Comparison of ENCODE assay signal across 17 cellular contexts in the genomic region with DNA sequence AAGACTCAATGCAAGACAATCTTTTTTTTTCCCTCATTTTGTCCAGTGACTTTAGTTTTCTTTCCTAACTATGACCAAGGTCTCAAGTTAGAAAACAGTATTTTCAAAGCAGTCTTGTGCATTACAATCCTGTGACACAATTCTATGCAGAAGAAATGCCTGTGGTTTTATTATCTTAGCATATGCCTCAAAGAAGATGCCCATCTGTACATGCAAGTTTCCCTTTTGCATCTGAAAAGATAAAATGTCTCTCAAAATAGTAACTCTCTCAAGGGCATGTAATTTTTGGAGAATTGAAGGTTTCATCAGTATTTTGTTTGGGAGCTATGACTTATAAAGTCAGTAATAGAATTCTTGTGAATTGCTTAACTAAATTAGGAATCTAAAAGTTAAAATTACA.
DNase-seq lines count a peak whose midpoint lies in the region; ATAC-seq and TF ChIP-seq lines count a peak whose summit lies in the region.
"Had no signal": no experiment of that assay in that cellular context is flagged by ENCODE, and none has a peak within 500 bp of the region (broad histone marks: within the 10 kb centered on the region; RNA-seq: fewer than 3 reads in every experiment).

No MANE protein-coding gene starts in this region.

- no peaks in the 10 kb centered on the region for H3K9me1 ChIP-seq in IMR-90 (ENCODE audit: insufficient read depth, low read length)

- H2BK5ac ChIP-seq in IMR-90 (ENCODE audit: low read depth, low read length, poor library complexity, severe bottlenecking) = no peak overlapping the region

- H3K23ac ChIP-seq in IMR-90 (ENCODE audit: low read depth, low read length) = no peak overlapping the region

- no peak overlapping the region for H3K4me3 ChIP-seq in IMR-90 (ENCODE audit: insufficient read depth, low read depth, low read length)
- H3K4me3 ChIP-seq: BLaER1 treated with 17β-estradiol and CSF1 and Interleukin-3, amounts not matched to agents 10 nM and 100 nM; GM12878 had no signal

- no peak overlapping the region for H3K4me2 ChIP-seq in IMR-90 (ENCODE audit: low read depth, low read length)

- H3K36me3 ChIP-seq in IMR-90 (ENCODE audit: control insufficient read depth, insufficient read depth, low read length) = no peaks in the 10 kb centered on the region

- H3K4me1 ChIP-seq in IMR-90 (ENCODE audit: control insufficient read depth, insufficient read depth, low read length) = no peaks in the 10 kb centered on the region

- no peak overlapping the region for H2AK5ac ChIP-seq in IMR-90 (ENCODE audit: low read depth, low read length)

- no TSS peak for BruUV-seq in IMR-90 (replicated peaks; lab: Mats Ljungman, UMichigan)

- no peak overlapping the region for H2AFZ ChIP-seq in IMR-90 (replicated peaks; ENCODE audit: low read length, poor library complexity)

- no peak overlapping the region for H2BK120ac ChIP-seq in IMR-90 (ENCODE audit: low read depth, low read length)

- no peak for TF ChIP-seq POLR2A in IMR-90 (IDR thresholded peaks at IDR 0.05; ENCODE audit: low read depth, low read length)

- intact Hi-C loops in IMR-90 (cut with micrococcal nuclease) (no loop called here), Right ventricle myocardium inferior (cut with DNase I) (no loop called here)

- no peak overlapping the region for H3K27ac ChIP-seq in IMR-90 (ENCODE audit: insufficient read depth, low read length)
- H3K27ac ChIP-seq: 22Rv1; BLaER1 treated with 17β-estradiol and CSF1 and Interleukin-3, amounts not matched to agents 10 nM and 100 nM had no signal

- H2BK15ac ChIP-seq in IMR-90 (ENCODE audit: low read depth, low read length) = no peak overlapping the region

- no peak overlapping the region for H4K5ac ChIP-seq in IMR-90 (ENCODE audit: low read depth, low read length)

- H2AK9ac ChIP-seq in IMR-90 (replicated peaks; ENCODE audit: low read depth, low read length, poor library complexity) = no peak overlapping the region

- no peak for TF ChIP-seq CTCF in IMR-90 (conservative IDR thresholded peaks at IDR 0.05; ENCODE audit: low read depth, low read length)

- H4K20me1 ChIP-seq in IMR-90 (ENCODE audit: insufficient read depth, low read length) = no peaks in the 10 kb centered on the region
- H4K20me1 ChIP-seq: BLaER1 treated with 17β-estradiol and CSF1 and Interleukin-3, amounts not matched to agents 10 nM and 100 nM had no signal

- no peak overlapping the region for H3K18ac ChIP-seq in IMR-90 (ENCODE audit: low read depth, low read length)

- no peak overlapping the region for H4K8ac ChIP-seq in IMR-90 (ENCODE audit: low read depth in 2 of 2, low read length in 2 of 2)

- no peak overlapping the region for H3K4ac ChIP-seq in IMR-90 (ENCODE audit: low read depth, low read length)

- no peak for ATAC-seq in IMR-90 (ENCODE audit: low read depth)
- no peak for ATAC-seq in HG03469 (IDR thresholded peaks at IDR 0.05; ENCODE audit: unreplicated experiment)
- ATAC-seq in Right ventricle myocardium inferior = no peak
- ATAC-seq: GM12878, Panc1 had no signal

- CTCF ChIA-PET in IMR-90 (lab: Yijun Ruan, JAX) = no interaction called here

- H3K56ac ChIP-seq in IMR-90 (ENCODE audit: extremely low read depth, insufficient read depth, low read length) = no peak overlapping the region

- H3K14ac ChIP-seq in IMR-90 (replicated peaks; ENCODE audit: low read depth, low read length) = no peak overlapping the region

- POLR2A ChIA-PET in IMR-90 (lab: Charles Lee; ENCODE audit: unreplicated experiment) = no interaction called here

- DNase-seq in A172 (ENCODE audit: low spot score) (peak; percentile 34), IMR-90 (peak; percentile 1), astrocyte of the hippocampus (ENCODE audit: low read depth, low spot score) (peak; percentile 34), inferior parietal cortex (ENCODE audit: extremely low spot score) (peak; percentile 2), NAMALWA (ENCODE audit: low spot score) (no peak), Right ventricle myocardium inferior (ENCODE audit: missing footprints) (no peak)
- DNase-seq in central memory CD4-positive, alpha-beta T cell = no peak
- DNase-seq: DMS79 treated with DMSO at 0.1 percent for 48 hours, GDM1, NCI-H187 treated with DMSO at 0.1 percent for 48 hours, NCI-H446 treated with DMSO at 0.1 percent for 48 hours, NCI-H774 had no signal

- no peak overlapping the region for H3K9ac ChIP-seq in IMR-90 (ENCODE audit: low read depth, low read length)
- H3K9ac ChIP-seq: BLaER1 treated with 17β-estradiol and CSF1 and Interleukin-3, amounts not matched to agents 10 nM and 100 nM had no signal

- H3K79me1 ChIP-seq in IMR-90 (ENCODE audit: low read depth in 1 of 2, low read length in 2 of 2) = no peaks in the 10 kb centered on the region

- dilution Hi-C loops in IMR-90 (cut with HindIII; ENCODE audit: low sequenced_read_pairs, unreplicated experiment) = no loop called here

- H4K91ac ChIP-seq in IMR-90 (ENCODE audit: insufficient read depth, low read depth, low read length) = no peak overlapping the region

- TF ChIP-seq RAD21 in IMR-90 (IDR thresholded peaks at IDR 0.05; ENCODE audit: low read length) = no peak

- no peak overlapping the region for H2BK20ac ChIP-seq in IMR-90 (ENCODE audit: low read depth, low read length)

- no peaks in the 10 kb centered on the region for H3K27me3 ChIP-seq in IMR-90 (ENCODE audit: control insufficient read depth, insufficient read depth, low read length)
- H3K27me3 ChIP-seq: BLaER1 treated with 17β-estradiol and CSF1 and Interleukin-3, amounts not matched to agents 10 nM and 100 nM had no signal

- peaks cover 4% of the 10 kb centered on the region for H3K9me3 ChIP-seq in IMR-90 (ENCODE audit: control insufficient read depth, insufficient read depth, low read length)

- in situ Hi-C loops in IMR-90 (cut with MboI; ENCODE audit: low sequenced_read_pairs) = no loop called here

TF ChIP-seq in IMR-90, 13 proteins besides CTCF, POLR2A, EP300 and RAD21:
- TF ChIP-seq RCOR1 (IDR thresholded peaks at IDR 0.05; ENCODE audit: insufficient replicate concordance, low read length) (no peak), MAZ (IDR thresholded peaks at IDR 0.05; ENCODE audit: borderline replicate concordance, low read depth, low read length) (no peak), MAFK (IDR thresholded peaks at IDR 0.05; ENCODE audit: low read depth, low read length) (no peak), CHD1 (IDR thresholded peaks at IDR 0.05; ENCODE audit: low read depth, low read length) (no peak), MXI1 (IDR thresholded peaks at IDR 0.05; ENCODE audit: borderline replicate concordance, low read depth, low read length) (no peak), RFX5 (IDR thresholded peaks at IDR 0.05; ENCODE audit: low read depth, low read length) (no peak), BHLHE40 (IDR thresholded peaks at IDR 0.05; ENCODE audit: low read depth, low read length) (no peak), NFE2L2 (IDR thresholded peaks at IDR 0.05; ENCODE audit: low read depth, low read length) (no peak), FOS (IDR thresholded peaks at IDR 0.05; ENCODE audit: low read depth, low read length) (no peak), CEBPB (IDR thresholded peaks at IDR 0.05; ENCODE audit: low read depth, low read length) (no peak), SMC3 (IDR thresholded peaks at IDR 0.05; ENCODE audit: low read depth, low read length) (no peak)
- TF ChIP-seq, protein P1, sequence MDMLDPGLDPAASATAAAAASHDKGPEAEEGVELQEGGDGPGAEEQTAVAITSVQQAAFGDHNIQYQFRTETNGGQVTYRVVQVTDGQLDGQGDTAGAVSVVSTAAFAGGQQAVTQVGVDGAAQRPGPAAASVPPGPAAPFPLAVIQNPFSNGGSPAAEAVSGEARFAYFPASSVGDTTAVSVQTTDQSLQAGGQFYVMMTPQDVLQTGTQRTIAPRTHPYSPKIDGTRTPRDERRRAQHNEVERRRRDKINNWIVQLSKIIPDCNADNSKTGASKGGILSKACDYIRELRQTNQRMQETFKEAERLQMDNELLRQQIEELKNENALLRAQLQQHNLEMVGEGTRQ (IDR thresholded peaks at IDR 0.05; ENCODE audit: low read depth, low read length) = no peak
- TF ChIP-seq, protein P2, sequence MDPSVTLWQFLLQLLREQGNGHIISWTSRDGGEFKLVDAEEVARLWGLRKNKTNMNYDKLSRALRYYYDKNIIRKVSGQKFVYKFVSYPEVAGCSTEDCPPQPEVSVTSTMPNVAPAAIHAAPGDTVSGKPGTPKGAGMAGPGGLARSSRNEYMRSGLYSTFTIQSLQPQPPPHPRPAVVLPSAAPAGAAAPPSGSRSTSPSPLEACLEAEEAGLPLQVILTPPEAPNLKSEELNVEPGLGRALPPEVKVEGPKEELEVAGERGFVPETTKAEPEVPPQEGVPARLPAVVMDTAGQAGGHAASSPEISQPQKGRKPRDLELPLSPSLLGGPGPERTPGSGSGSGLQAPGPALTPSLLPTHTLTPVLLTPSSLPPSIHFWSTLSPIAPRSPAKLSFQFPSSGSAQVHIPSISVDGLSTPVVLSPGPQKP (IDR thresholded peaks at IDR 0.05; ENCODE audit: borderline replicate concordance, low read depth, low read length) = no peak
TF ChIP-seq in IMR-90: peak in this region for 0.

Comparison
In these comparisons a context has a peak if more than half of its experiments do, and no peak if none do; other contexts are left out.
1. DNase-seq: peak in A172 (single experiment), IMR-90 (single experiment), astrocyte of the hippocampus (single experiment) and inferior parietal cortex (single experiment); none in NAMALWA (single experiment), central memory CD4-positive, alpha-beta T cell (single experiment) and Right ventricle myocardium inferior (single experiment).